Comparison of ENCODE assay signal across 12 cellular contexts in genomic region chr18:36015629-36016028, GRCh38. TPM values are rescaled to one million over a fixed set of nuclear protein-coding genes. Genes with fewer than 3 reads are reported as not detected.
DNase-seq lines count a peak whose midpoint lies in the region; ATAC-seq lines count a peak whose summit lies in the region.
"Had no signal": no experiment of that assay in that cellular context is flagged by ENCODE, and none has a peak within 500 bp of the region (broad histone marks: within the 10 kb centered on the region; RNA-seq: fewer than 3 reads in every experiment).

No MANE protein-coding gene starts in this region.

- H3K27ac Mint-ChIP-seq in immature natural killer cell = no peak overlapping the region
- H3K27ac Mint-ChIP-seq: activated CD8-positive, alpha-beta T cell treated with anti-CD3 and anti-CD28 coated beads for 36 hours had no signal

- intact Hi-C loops in cardiac septum (cut with DNase I) = loop anchor here (5.0 kb wide), 2 partner anchors 82 to 267 kb away; no protein-coding TSS in a partner anchor

- H3K27me3 Mint-ChIP-seq in immature natural killer cell (ENCODE audit: low read depth in 3 of 3) = no peaks in the 10 kb centered on the region
- H3K27me3 Mint-ChIP-seq: activated CD8-positive, alpha-beta T cell treated with anti-CD3 and anti-CD28 coated beads for 36 hours had no signal

- H3K9me3 Mint-ChIP-seq in immature natural killer cell = no peaks in the 10 kb centered on the region
- H3K9me3 Mint-ChIP-seq: activated CD8-positive, alpha-beta T cell treated with anti-CD3 and anti-CD28 coated beads for 36 hours had no signal

- no peaks in the 10 kb centered on the region for H3K36me3 Mint-ChIP-seq in immature natural killer cell

- H3K4me3 Mint-ChIP-seq in immature natural killer cell = no peak overlapping the region
- H3K4me3 Mint-ChIP-seq: activated CD8-positive, alpha-beta T cell treated with anti-CD3 and anti-CD28 coated beads for 36 hours had no signal

- DNase-seq in GM19240 (ENCODE audit: insufficient read length, low spot score) (no peak), cardiac septum (ENCODE audit: low spot score) (no peak), globus pallidus (ENCODE audit: low spot score) (no peak), immature natural killer cell (no peak)
- DNase-seq: activated CD8-positive, alpha-beta T cell treated with anti-CD3 and anti-CD28 coated beads for 36 hours; amniotic stem cell; DMS79 treated with DMSO at 0.1 percent for 48 hours; NCI-H1417 had no signal

- ATAC-seq in GM19043 (IDR thresholded peaks at IDR 0.05; ENCODE audit: low read depth, unreplicated experiment) (peak; percentile 84), HG02610 (IDR thresholded peaks at IDR 0.05; ENCODE audit: unreplicated experiment) (peak; percentile 92), HG03439 (IDR thresholded peaks at IDR 0.05; ENCODE audit: unreplicated experiment) (peak; percentile 84)
- ATAC-seq: activated CD8-positive, alpha-beta T cell treated with anti-CD3 and anti-CD28 coated beads for 36 hours; HCT116 had no signal

- H3K4me1 Mint-ChIP-seq in immature natural killer cell = peaks cover 0 to 2% of the 10 kb centered on the region in 2 donors

RNA-seq across cellular contexts. Expression of gene RPRD1A, which starts 51.7 kb away (rescaled TPM):
- 50.7 TPM for total RNA-seq in cardiac septum
- polyA plus RNA-seq in immature natural killer cell = 10 to 100 TPM in 1 of 3 donors, 1 to 10 TPM in 2; 6.3 to 11.0 (median 7.4) TPM
